14 cellular contexts compared by ENCODE assay signal in genomic region chr5:33890147-33890546, GRCh38. TPM values are rescaled to one million over a fixed set of nuclear protein-coding genes. Genes with fewer than 3 reads are reported as not detected.
A peak's percentile ranks its signal among the peaks of the same experiment; 100 is the strongest.
DNase-seq lines count a peak whose midpoint lies in the region; TF ChIP-seq lines count a peak whose summit lies in the region.
"Had no signal": no experiment of that assay in that cellular context is flagged by ENCODE, and none has a peak within 500 bp of the region (broad histone marks: within the 10 kb centered on the region; RNA-seq: fewer than 3 reads in every experiment).

No MANE protein-coding gene starts in this region.

- POLR2A ChIA-PET in PC-9 (lab: Charles Lee; ENCODE audit: unreplicated experiment) = interaction anchor here (0.7 kb wide), 2 partner anchors 31 to 124 kb away, joined by 3 to 7 read pairs; no protein-coding TSS in a partner anchor

- H3K4me1 ChIP-seq in PC-9 (replicated peaks; ENCODE audit: insufficient read depth) (peaks cover 73% of the 10 kb centered on the region), osteoblast (ENCODE audit: insufficient read depth, low read length) (peaks cover 54% of the 10 kb centered on the region), thyroid gland (peaks cover 10 to 15% of the 10 kb centered on the region in 2 donors)

- no peaks in the 10 kb centered on the region for H3K9me3 Mint-ChIP-seq in activated T-helper 1 cell treated with anti-CD3 and anti-CD28 coated beads, Interleukin-12 subunit alpha, Interleukin-12 subunit beta, Interleukin-2, Interleukin-4 antibody, amounts not matched to agents 30 ng/mL and 10 ng/mL and 1 ng/mL, durations not matched to agents 14 hours and 24 hours and 36 hours
- H3K9me3 Mint-ChIP-seq: activated naive CD4-positive, alpha-beta T cell treated with anti-CD3 and anti-CD28 coated beads, Interleukin-2, amount 50 U/mL, for 72 hours had no signal

- H3K4me3 ChIP-seq in PC-9 = peak overlapping the region; percentile 67
- H3K4me3 ChIP-seq in fibroblast of pulmonary artery (replicated peaks; ENCODE audit: low read depth, low read length) = peak overlapping the region; percentile 75
- peak overlapping the region; percentile 82 for H3K4me3 ChIP-seq in osteoblast (ENCODE audit: insufficient read depth, low read length)
- no peak overlapping the region for H3K4me3 ChIP-seq in H7 (ENCODE audit: insufficient read depth, low read depth, low read length)
- no peak overlapping the region for H3K4me3 ChIP-seq in thyroid gland (replicated peaks in 1 of 3)

- H2AFZ ChIP-seq in PC-9 (peak overlapping the region; percentile 5; the same call in 1 of the 2 replicates), osteoblast (ENCODE audit: low read length) (no peak overlapping the region)

- DNase-seq in EL (peak; percentile 21), PC-9 (peak in 1 of 2 experiments; percentile 30), fibroblast of pulmonary artery (ENCODE audit: low read depth) (peak; percentile 25), osteoblast (ENCODE audit: insufficient read length, low spot score, missing footprints) (peak; percentile 41), H7 (no peak), thyroid gland (no peak)
- DNase-seq in activated T-helper 1 cell treated with anti-CD3 and anti-CD28 coated beads, Interleukin-12 subunit alpha, Interleukin-12 subunit beta, Interleukin-2, Interleukin-4 antibody, amounts not matched to agents 30 ng/mL and 10 ng/mL and 1 ng/mL, durations not matched to agents 14 hours and 24 hours and 36 hours (ENCODE audit: low spot score) = no peak
- no peak for DNase-seq in activated effector memory CD4-positive, alpha-beta T cell treated with anti-CD3 and anti-CD28 coated beads, Interleukin-2, amount 50 U/mL, for 16 hours
- DNase-seq: activated CD4-positive, CD25-positive, alpha-beta regulatory T cell treated with anti-CD3 and anti-CD28 coated beads, Interleukin-2, amount 50 U/mL, for 72 hours; left cardiac atrium; SHP77 treated with DMSO at 0.1 percent for 48 hours; stimulated activated naive CD8-positive, alpha-beta T cell treated with anti-CD3 and anti-CD28 coated beads, Interleukin-15, Interleukin-2, amounts not matched to agents 100 U/mL and 50 U/mL, for 24 hours had no signal

- H3K36me3 ChIP-seq in PC-9 (ENCODE audit: low read depth) (0 out of 2 replicates have a peak, but pooled peaks cover 4% of the 10 kb centered on the region), osteoblast (ENCODE audit: insufficient read depth, low read length) (peaks cover 6% of the 10 kb centered on the region), H7 (replicated peaks; ENCODE audit: control insufficient read depth, insufficient read depth, low read length) (no peaks in the 10 kb centered on the region), thyroid gland (no peaks in the 10 kb centered on the region)

- peaks cover 5% of the 10 kb centered on the region for H3K4me1 Mint-ChIP-seq in activated T-helper 1 cell treated with anti-CD3 and anti-CD28 coated beads, Interleukin-12 subunit alpha, Interleukin-12 subunit beta, Interleukin-2, Interleukin-4 antibody, amounts not matched to agents 30 ng/mL and 10 ng/mL and 1 ng/mL, durations not matched to agents 14 hours and 24 hours and 36 hours (ENCODE audit: low read depth)

- H3K27ac Mint-ChIP-seq in activated T-helper 1 cell treated with anti-CD3 and anti-CD28 coated beads, Interleukin-12 subunit alpha, Interleukin-12 subunit beta, Interleukin-2, Interleukin-4 antibody, amounts not matched to agents 30 ng/mL and 10 ng/mL and 1 ng/mL, durations not matched to agents 14 hours and 24 hours and 36 hours = no peak overlapping the region
- H3K27ac Mint-ChIP-seq: activated naive CD4-positive, alpha-beta T cell treated with anti-CD3 and anti-CD28 coated beads, Interleukin-2, amount 50 U/mL, for 72 hours had no signal

- WGBS in thyroid gland, 2 donors = 23 to 26% methylated on average over 3 of the region's 3 CpGs

- peaks cover 64% of the 10 kb centered on the region for H3K79me2 ChIP-seq in PC-9 (ENCODE audit: low read depth)
- H3K79me2 ChIP-seq in osteoblast (ENCODE audit: insufficient read depth, low read length) = peaks cover 61% of the 10 kb centered on the region

- no TSS peak for BruUV-seq in PC-9 (replicated peaks; lab: Mats Ljungman, UMichigan)

- CTCF ChIA-PET in PC-9 (lab: Charles Lee) = interaction anchor here (0.7 to 1.7 kb wide), 2 partner anchors 9 to 45 kb away, joined by 3 to 18 read pairs; no protein-coding TSS in a partner anchor

- peak overlapping the region; percentile 92 for H3K4me2 ChIP-seq in PC-9
- H3K4me2 ChIP-seq in osteoblast (ENCODE audit: insufficient read depth, low read length) = peak overlapping the region; percentile 95

- peaks cover 41% of the 10 kb centered on the region for H3K27me3 Mint-ChIP-seq in activated T-helper 1 cell treated with anti-CD3 and anti-CD28 coated beads, Interleukin-12 subunit alpha, Interleukin-12 subunit beta, Interleukin-2, Interleukin-4 antibody, amounts not matched to agents 30 ng/mL and 10 ng/mL and 1 ng/mL, durations not matched to agents 14 hours and 24 hours and 36 hours (ENCODE audit: insufficient read depth)

- no peak overlapping the region for H3K4me3 Mint-ChIP-seq in activated T-helper 1 cell treated with anti-CD3 and anti-CD28 coated beads, Interleukin-12 subunit alpha, Interleukin-12 subunit beta, Interleukin-2, Interleukin-4 antibody, amounts not matched to agents 30 ng/mL and 10 ng/mL and 1 ng/mL, durations not matched to agents 14 hours and 24 hours and 36 hours

- H3K9me3 ChIP-seq in PC-9 (ENCODE audit: insufficient read depth, low read depth) (no peaks in the 10 kb centered on the region), osteoblast (ENCODE audit: low read depth, low read length) (no peaks in the 10 kb centered on the region), thyroid gland (no peaks in the 10 kb centered on the region)

- no peak overlapping the region for H3K27ac ChIP-seq in PC-9
- H3K27ac ChIP-seq in osteoblast (ENCODE audit: low read depth, low read length) = peak overlapping the region; percentile 84
- H3K27ac ChIP-seq in thyroid gland = no peak overlapping the region
- H3K27ac ChIP-seq: C4-2B had no signal

- no peak for TF ChIP-seq POLR2A in thyroid gland (IDR thresholded peaks at IDR 0.05)

- TF ChIP-seq CTCF in PC-9 (conservative IDR thresholded peaks at IDR 0.05) (no peak), fibroblast of pulmonary artery (IDR thresholded peaks at IDR 0.05; ENCODE audit: low read length, missing control alignments) (no peak), osteoblast (IDR thresholded peaks at IDR 0.05; ENCODE audit: extremely low read depth, low read depth, low read length) (no peak), thyroid gland (IDR thresholded peaks at IDR 0.05) (no peak)

- H3K27me3 ChIP-seq in PC-9 (ENCODE audit: insufficient read depth, low read depth) = no peaks in the 10 kb centered on the region
- H3K27me3 ChIP-seq in osteoblast (ENCODE audit: insufficient read depth, low read length) = no peaks in the 10 kb centered on the region
- H3K27me3 ChIP-seq in H7 (ENCODE audit: control insufficient read depth, insufficient read depth, low read length) = no peaks in the 10 kb centered on the region; the same call in 1 of the 2 replicates
- no peaks in the 10 kb centered on the region for H3K27me3 ChIP-seq in thyroid gland

- intact Hi-C loops in PC-9 (cut with micrococcal nuclease; ENCODE audit: unreplicated experiment) (loop anchor here (5.0 to 10.0 kb wide), 3 partner anchors 63 to 1035 kb away; partner anchors contain the start of gene DNAJC21), thyroid gland (cut with DNase I) (no loop called here)
- intact Hi-C loops in activated T-helper 1 cell treated with anti-CD3 and anti-CD28 coated beads, Interleukin-12 subunit alpha, Interleukin-12 subunit beta, Interleukin-2, Interleukin-4 antibody, amounts not matched to agents 30 ng/mL and 10 ng/mL and 1 ng/mL, durations not matched to agents 14 hours and 24 hours and 36 hours (cut with micrococcal nuclease) = no loop called here

- H4K20me1 ChIP-seq in PC-9 (ENCODE audit: insufficient read depth) (peaks cover 4% of the 10 kb centered on the region; the same call in 1 of the 2 replicates), osteoblast (ENCODE audit: insufficient read depth, low read length) (peaks cover 34% of the 10 kb centered on the region)

- no peaks in the 10 kb centered on the region for H3K36me3 Mint-ChIP-seq in activated T-helper 1 cell treated with anti-CD3 and anti-CD28 coated beads, Interleukin-12 subunit alpha, Interleukin-12 subunit beta, Interleukin-2, Interleukin-4 antibody, amounts not matched to agents 30 ng/mL and 10 ng/mL and 1 ng/mL, durations not matched to agents 14 hours and 24 hours and 36 hours (ENCODE audit: low read depth)

- H3F3A ChIP-seq in PC-9 (ENCODE audit: insufficient read depth, low read depth) = peaks cover 41% of the 10 kb centered on the region

- H3K9me2 ChIP-seq in PC-9 (ENCODE audit: insufficient read depth) = no peaks in the 10 kb centered on the region

RNA-seq across cellular contexts. Expression of gene ADAMTS12, which starts 1.6 kb away (rescaled TPM):
- 71.1 and 103 TPM in 2 replicates for total RNA-seq in PC-9 (2021)
- 6.9 and 8.3 TPM in 2 replicates for total RNA-seq in osteoblast
- 2.7 and 3.0 TPM in 2 replicates for total RNA-seq in H7 (2014; rRNA removed; shearing (Covaris generic))
- total RNA-seq in thyroid gland = 1 to 10 TPM; 1.3 to 5.8 (median 2.3) TPM
- total RNA-seq in activated T-helper 1 cell treated with anti-CD3 and anti-CD28 coated beads, Interleukin-12 subunit alpha, Interleukin-12 subunit beta, Interleukin-2, Interleukin-4 antibody, amounts not matched to agents 30 ng/mL and 10 ng/mL and 1 ng/mL, durations not matched to agents 14 hours and 24 hours and 36 hours = not detected in 2 replicates
- total RNA-seq: activated naive CD4-positive, alpha-beta T cell treated with anti-CD3 and anti-CD28 coated beads, Interleukin-2, amount 50 U/mL, for 72 hours had no signal

RNA-seq across cellular contexts. Expression of gene RXFP3, which starts 46.0 kb away (rescaled TPM):
- total RNA-seq in PC-9 (2021) (not detected in 2 replicates), osteoblast (not detected in 2 replicates), thyroid gland (not detected)
- 0.22 TPM in 1 of 2 replicates, not detected in the other for total RNA-seq in H7 (2014; rRNA removed; shearing (Covaris generic))
- total RNA-seq in activated T-helper 1 cell treated with anti-CD3 and anti-CD28 coated beads, Interleukin-12 subunit alpha, Interleukin-12 subunit beta, Interleukin-2, Interleukin-4 antibody, amounts not matched to agents 30 ng/mL and 10 ng/mL and 1 ng/mL, durations not matched to agents 14 hours and 24 hours and 36 hours = not detected in 2 replicates
- total RNA-seq: activated naive CD4-positive, alpha-beta T cell treated with anti-CD3 and anti-CD28 coated beads, Interleukin-2, amount 50 U/mL, for 72 hours; left cardiac atrium had no signal

Comparison
In these comparisons a context has a peak if more than half of its experiments do, and no peak if none do; other contexts are left out.
1. DNase-seq: peak in EL (single experiment), fibroblast of pulmonary artery (single experiment) and osteoblast (single experiment); none in H7 (single experiment), thyroid gland (0 of 2), activated T-helper 1 cell treated with anti-CD3 and anti-CD28 coated beads, Interleukin-12 subunit alpha, Interleukin-12 subunit beta, Interleukin-2, Interleukin-4 antibody, amounts not matched to agents 30 ng/mL and 10 ng/mL and 1 ng/mL, durations not matched to agents 14 hours and 24 hours and 36 hours (single experiment) and activated effector memory CD4-positive, alpha-beta T cell treated with anti-CD3 and anti-CD28 coated beads, Interleukin-2, amount 50 U/mL, for 16 hours (single experiment).
2. H3K4me3 ChIP-seq: peak in PC-9 (single experiment), fibroblast of pulmonary artery (single experiment) and osteoblast (single experiment); none in H7 (single experiment) and thyroid gland (0 of 3).